ENCODE assay signal across 8 cellular contexts in genomic region chr20:26208296-26209091, GRCh38.
DNase-seq lines count a peak whose midpoint lies in the region; ATAC-seq and TF ChIP-seq lines count a peak whose summit lies in the region.

No MANE protein-coding gene starts in this region.

- H3K9me3 ChIP-seq in iPS-15b (ENCODE audit: control insufficient read depth, insufficient read depth, low read length), result no peaks in the 10 kb centered on the region
- no peaks in the 10 kb centered on the region for H3K9me3 ChIP-seq in colonic mucosa

- no peak for ATAC-seq in HG03469 (IDR thresholded peaks at IDR 0.05; ENCODE audit: unreplicated experiment)

- H3K9ac ChIP-seq in iPS-15b (ENCODE audit: low read depth, low read length), result no peak overlapping the region
- no peak overlapping the region for H3K9ac ChIP-seq in colonic mucosa (ENCODE audit: low read depth in 2 of 2, low read length in 2 of 2)

- TF ChIP-seq CTCF in colonic mucosa (IDR thresholded peaks at IDR 0.05), result no peak

- H3K9me3 Mint-ChIP-seq in activated T-helper 1 cell treated with anti-CD3 and anti-CD28 coated beads, Interleukin-12 subunit alpha, Interleukin-12 subunit beta, Interleukin-2, Interleukin-4 antibody, amounts not matched to agents 30 ng/mL and 10 ng/mL and 1 ng/mL, durations not matched to agents 14 hours and 24 hours and 36 hours, result peaks cover 11% of the 10 kb centered on the region

- peaks cover 44% of the 10 kb centered on the region for H3K27me3 ChIP-seq in iPS-15b (ENCODE audit: control insufficient read depth, insufficient read depth, low read length)
- peaks cover 13% of the 10 kb centered on the region for H3K27me3 ChIP-seq in colonic mucosa

- peaks cover 20% of the 10 kb centered on the region for H3K27me3 Mint-ChIP-seq in activated T-helper 1 cell treated with anti-CD3 and anti-CD28 coated beads, Interleukin-12 subunit alpha, Interleukin-12 subunit beta, Interleukin-2, Interleukin-4 antibody, amounts not matched to agents 30 ng/mL and 10 ng/mL and 1 ng/mL, durations not matched to agents 14 hours and 24 hours and 36 hours (ENCODE audit: insufficient read depth)

- no peaks in the 10 kb centered on the region for H3K4me1 ChIP-seq in iPS-15b (ENCODE audit: control insufficient read depth, insufficient read depth, low read length)
- H3K4me1 ChIP-seq in colonic mucosa, result no peaks in the 10 kb centered on the region

- intact Hi-C loops in activated T-helper 1 cell treated with anti-CD3 and anti-CD28 coated beads, Interleukin-12 subunit alpha, Interleukin-12 subunit beta, Interleukin-2, Interleukin-4 antibody, amounts not matched to agents 30 ng/mL and 10 ng/mL and 1 ng/mL, durations not matched to agents 14 hours and 24 hours and 36 hours (cut with micrococcal nuclease), result loop anchor here (5.0 kb wide), 1 partner anchor 89 kb away; no protein-coding TSS in a partner anchor
- intact Hi-C loops in colonic mucosa (cut with DNase I), result no loop called here

- H3K27ac ChIP-seq in colonic mucosa, result no peak overlapping the region

- no peak overlapping the region for H3K27ac Mint-ChIP-seq in activated T-helper 1 cell treated with anti-CD3 and anti-CD28 coated beads, Interleukin-12 subunit alpha, Interleukin-12 subunit beta, Interleukin-2, Interleukin-4 antibody, amounts not matched to agents 30 ng/mL and 10 ng/mL and 1 ng/mL, durations not matched to agents 14 hours and 24 hours and 36 hours

- peak overlapping the region; percentile 47 for H3K4me3 Mint-ChIP-seq in activated T-helper 1 cell treated with anti-CD3 and anti-CD28 coated beads, Interleukin-12 subunit alpha, Interleukin-12 subunit beta, Interleukin-2, Interleukin-4 antibody, amounts not matched to agents 30 ng/mL and 10 ng/mL and 1 ng/mL, durations not matched to agents 14 hours and 24 hours and 36 hours

- H3K4me1 Mint-ChIP-seq in activated T-helper 1 cell treated with anti-CD3 and anti-CD28 coated beads, Interleukin-12 subunit alpha, Interleukin-12 subunit beta, Interleukin-2, Interleukin-4 antibody, amounts not matched to agents 30 ng/mL and 10 ng/mL and 1 ng/mL, durations not matched to agents 14 hours and 24 hours and 36 hours (ENCODE audit: low read depth), result peaks cover 14% of the 10 kb centered on the region

- DNase-seq in NCI-H2227 treated with DMSO at 0.1 percent for 48 hours (lab: John Stamatoyannopoulos, UW) (peak; percentile 28), GF-D8 (lab: John Stamatoyannopoulos, UW) (no peak), colonic mucosa (no peak), NOMO-1 (lab: John Stamatoyannopoulos, UW; ENCODE audit: unreplicated experiment in 2 of 2) (no peak)
- DNase-seq in activated T-helper 1 cell treated with anti-CD3 and anti-CD28 coated beads, Interleukin-12 subunit alpha, Interleukin-12 subunit beta, Interleukin-2, Interleukin-4 antibody, amounts not matched to agents 30 ng/mL and 10 ng/mL and 1 ng/mL, durations not matched to agents 14 hours and 24 hours and 36 hours (ENCODE audit: low spot score), result peak; percentile 18
- peak; percentile 30 to 68 for DNase-seq in stimulated activated CD4-positive, alpha-beta T cell treated with anti-CD3 and anti-CD28 coated beads, Interleukin-4, amount 100 ng/mL, for 4 hours

- H3K36me3 Mint-ChIP-seq in activated T-helper 1 cell treated with anti-CD3 and anti-CD28 coated beads, Interleukin-12 subunit alpha, Interleukin-12 subunit beta, Interleukin-2, Interleukin-4 antibody, amounts not matched to agents 30 ng/mL and 10 ng/mL and 1 ng/mL, durations not matched to agents 14 hours and 24 hours and 36 hours (ENCODE audit: low read depth), result peaks cover 10% of the 10 kb centered on the region

- H3K4me3 ChIP-seq in iPS-15b (ENCODE audit: low read depth, low read length) (peak overlapping the region; percentile 54), colonic mucosa (no peak overlapping the region)

- H3K36me3 ChIP-seq in iPS-15b (ENCODE audit: control insufficient read depth, insufficient read depth, low read length) (no peaks in the 10 kb centered on the region), colonic mucosa (no peaks in the 10 kb centered on the region)

Comparison
In these comparisons a context has a peak if more than half of its experiments do, and no peak if none do; other contexts are left out.
1. DNase-seq: peak in NCI-H2227 treated with DMSO at 0.1 percent for 48 hours (single experiment), activated T-helper 1 cell treated with anti-CD3 and anti-CD28 coated beads, Interleukin-12 subunit alpha, Interleukin-12 subunit beta, Interleukin-2, Interleukin-4 antibody, amounts not matched to agents 30 ng/mL and 10 ng/mL and 1 ng/mL, durations not matched to agents 14 hours and 24 hours and 36 hours (single experiment) and stimulated activated CD4-positive, alpha-beta T cell treated with anti-CD3 and anti-CD28 coated beads, Interleukin-4, amount 100 ng/mL, for 4 hours (2 of 2); none in GF-D8 (single experiment), colonic mucosa (single experiment) and NOMO-1 (0 of 2).